Comparison of ENCODE assay signal across 20 cellular contexts in the genomic region with DNA sequence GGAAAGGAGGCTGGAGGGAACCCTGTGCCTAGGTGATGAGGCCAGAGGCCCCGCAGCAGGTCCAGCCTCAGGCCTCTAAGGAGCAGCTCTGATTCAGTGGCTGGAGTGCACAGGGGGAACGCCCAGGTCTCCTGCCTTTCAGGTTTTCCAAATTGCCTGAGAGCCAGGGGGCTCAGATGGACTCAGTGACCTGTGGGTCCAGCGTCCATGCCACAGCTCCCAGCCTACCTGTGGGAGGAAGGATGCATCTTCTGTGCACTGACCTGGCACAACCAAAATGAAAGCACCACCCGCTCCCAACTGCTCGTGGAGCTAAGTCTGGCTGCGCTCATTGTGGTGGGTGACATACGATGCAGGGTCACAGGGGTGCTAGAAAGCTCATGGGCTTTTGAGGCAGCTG.
DNase-seq lines count a peak whose midpoint lies in the region; ATAC-seq, FAIRE-seq and TF ChIP-seq lines count a peak whose summit lies in the region.
"Had no signal": no experiment of that assay in that cellular context is flagged by ENCODE, and none has a peak within 500 bp of the region (broad histone marks: within the 10 kb centered on the region; RNA-seq: fewer than 3 reads in every experiment).

No MANE protein-coding gene starts in this region.

- TF ChIP-seq CTCF in kidney (IDR thresholded peaks at IDR 0.05; ENCODE audit: borderline replicate concordance, extremely low read depth, insufficient read depth) (no peak), upper lobe of right lung (IDR thresholded peaks at IDR 0.05) (no peak)

- H3K4me1 ChIP-seq in kidney (ENCODE audit: control insufficient read depth in 1 of 2, insufficient read depth in 1 of 2, low read depth in 1 of 2, low read length in 2 of 2) (no peaks in the 10 kb centered on the region), upper lobe of right lung (no peaks in the 10 kb centered on the region)

- H3K4me3 ChIP-seq in kidney (ENCODE audit: low read length in 2 of 2), result no peak overlapping the region
- H3K4me3 ChIP-seq in upper lobe of right lung, result no peak overlapping the region
- H3K4me3 ChIP-seq: GM23248 had no signal

- no peak for FAIRE-seq in kidney (lab: Jason Lieb, UNC)
- FAIRE-seq: GM12891, H1 had no signal

- ATAC-seq in left cardiac atrium (no peak), Right ventricle myocardium inferior (no peak), upper lobe of right lung (no peak), HG02885 (IDR thresholded peaks at IDR 0.05; ENCODE audit: poor library complexity, unreplicated experiment) (no peak), GM18502 (IDR thresholded peaks at IDR 0.05; ENCODE audit: poor library complexity, unreplicated experiment) (no peak)

- intact Hi-C loops in left cardiac atrium (cut with DNase I) (no loop called here), Right ventricle myocardium inferior (cut with DNase I) (no loop called here), kidney (cut with DNase I) (no loop called here), posterior vena cava (cut with DNase I) (no loop called here), upper lobe of right lung (cut with DNase I) (no loop called here)

- H3K36me3 ChIP-seq in kidney (ENCODE audit: control insufficient read depth in 1 of 2, insufficient read depth in 2 of 2, low read length in 2 of 2), result no peaks in the 10 kb centered on the region
- H3K36me3 ChIP-seq in upper lobe of right lung, result no peaks in the 10 kb centered on the region

- H3K27me3 ChIP-seq in upper lobe of right lung, result peaks cover 13% of the 10 kb centered on the region

- no peak overlapping the region for H3K9ac ChIP-seq in kidney (ENCODE audit: low read length in 2 of 2)
- H3K9ac ChIP-seq: GM23248 had no signal

- H3K9me3 ChIP-seq in kidney (ENCODE audit: control insufficient read depth in 1 of 2, low read length in 2 of 2) (no peaks in the 10 kb centered on the region), upper lobe of right lung (no peaks in the 10 kb centered on the region)

- no peak overlapping the region for H3K27ac ChIP-seq in kidney (ENCODE audit: low read depth in 2 of 2, low read length in 2 of 2)
- no peak overlapping the region for H3K27ac ChIP-seq in upper lobe of right lung
- H3K27ac ChIP-seq: GM23248 had no signal

- DNase-seq in left cardiac atrium (peak; percentile 5), Right ventricle myocardium inferior (ENCODE audit: missing footprints) (no peak), kidney (peak; percentile 16), posterior vena cava (ENCODE audit: low spot score) (peak; percentile 42), upper lobe of right lung (peak; percentile 52), middle frontal gyrus (ENCODE audit: extremely low spot score, low spot score) (no peak)
- DNase-seq: C1 segment of cervical spinal cord; Calu3; CD4-positive, alpha-beta memory T cell; COR-L47; DMS53; DMS79 treated with DMSO at 0.1 percent for 48 hours; GF-D8; GM23248; H7; HCEC 1CT had no signal

Comparison
In these comparisons a context has a peak if more than half of its experiments do, and no peak if none do; other contexts are left out.
1. DNase-seq: peak in left cardiac atrium (single experiment), kidney (single experiment), posterior vena cava (single experiment) and upper lobe of right lung (single experiment); none in Right ventricle myocardium inferior (single experiment) and middle frontal gyrus (single experiment).